Comparison of ENCODE assay signal across 10 cellular contexts in the genomic region with DNA sequence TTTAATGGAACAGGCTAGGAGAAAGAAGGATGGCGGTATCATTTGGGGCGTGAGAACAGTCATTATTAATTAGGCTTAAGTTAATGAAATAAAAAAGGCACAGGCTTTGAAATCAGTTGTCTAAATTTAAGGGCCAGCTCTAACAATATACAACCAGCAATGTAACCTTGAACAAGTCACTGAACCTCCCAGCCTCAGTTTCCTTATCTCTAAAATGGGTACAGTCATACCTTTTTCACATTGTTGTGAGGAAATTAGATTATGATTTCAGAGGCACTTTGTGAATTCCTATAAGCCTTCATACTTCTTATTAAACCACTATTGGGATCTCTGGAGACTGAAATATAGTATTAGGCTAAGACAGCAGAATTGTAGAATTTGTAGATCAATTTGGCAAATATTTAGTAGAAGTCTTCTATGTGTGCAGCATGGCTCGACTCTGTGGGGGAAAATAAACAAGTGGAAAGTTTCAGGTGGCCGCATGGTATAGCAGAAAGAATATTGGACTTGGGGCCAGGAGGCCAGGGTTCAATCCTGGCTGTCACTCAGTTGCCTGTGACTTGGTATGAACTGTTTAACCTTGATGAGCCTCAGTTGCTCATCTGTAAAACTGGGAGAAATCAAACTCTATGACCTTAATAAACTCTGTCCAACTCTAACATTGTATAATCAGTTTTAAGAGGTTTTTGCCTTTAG.
DNase-seq lines count a peak whose midpoint lies in the region; ATAC-seq lines count a peak whose summit lies in the region.
"Had no signal": no experiment of that assay in that cellular context is flagged by ENCODE, and none has a peak within 500 bp of the region (broad histone marks: within the 10 kb centered on the region; RNA-seq: fewer than 3 reads in every experiment).

No MANE protein-coding gene starts in this region.

- H3K9me3 Mint-ChIP-seq in activated CD4-positive, alpha-beta T cell treated with anti-CD3 and anti-CD28 coated beads, Interleukin-2, amount 10 ng/mL, durations not matched to agents 24 days and 14 days: peaks cover 7% of the 10 kb centered on the region
- H3K9me3 Mint-ChIP-seq in activated CD8-positive, alpha-beta T cell treated with anti-CD3 and anti-CD28 coated beads, Interleukin-2, amount 10 ng/mL, durations not matched to agents 7 days and 5 days (ENCODE audit: insufficient read depth): no peaks in the 10 kb centered on the region

- peak overlapping the region; percentile 95 for H3K27ac Mint-ChIP-seq in activated CD4-positive, alpha-beta T cell treated with anti-CD3 and anti-CD28 coated beads, Interleukin-2, amount 10 ng/mL, durations not matched to agents 24 days and 14 days
- peak overlapping the region; percentile 73 for H3K27ac Mint-ChIP-seq in activated CD8-positive, alpha-beta T cell treated with anti-CD3 and anti-CD28 coated beads, Interleukin-2, amount 10 ng/mL, durations not matched to agents 7 days and 5 days

- no peak overlapping the region for H3K9ac ChIP-seq in subcutaneous abdominal adipose tissue (ENCODE audit: low read length in 5 of 5)

- H3K27ac ChIP-seq in subcutaneous abdominal adipose tissue (ENCODE audit: low read depth, low read length): peak overlapping the region; percentile 14

- H3K36me3 ChIP-seq in subcutaneous abdominal adipose tissue (ENCODE audit: control insufficient read depth in 5 of 5, insufficient read depth in 5 of 5, low read length in 5 of 5): peaks cover 0 to 3% (median 0%) of the 10 kb centered on the region in 5 donors

- H3K4me1 Mint-ChIP-seq in activated CD4-positive, alpha-beta T cell treated with anti-CD3 and anti-CD28 coated beads, Interleukin-2, amount 10 ng/mL, durations not matched to agents 24 days and 14 days: peaks cover 87% of the 10 kb centered on the region
- H3K4me1 Mint-ChIP-seq in activated CD8-positive, alpha-beta T cell treated with anti-CD3 and anti-CD28 coated beads, Interleukin-2, amount 10 ng/mL, durations not matched to agents 7 days and 5 days (ENCODE audit: low read depth): peaks cover 64% of the 10 kb centered on the region

- peaks cover 5 to 56% (median 46%) of the 10 kb centered on the region in 5 donors for H3K4me1 ChIP-seq in subcutaneous abdominal adipose tissue (ENCODE audit: control insufficient read depth in 5 of 5, insufficient read depth in 5 of 5, low read length in 5 of 5)

- no peaks in the 10 kb centered on the region for H3K27me3 Mint-ChIP-seq in activated CD4-positive, alpha-beta T cell treated with anti-CD3 and anti-CD28 coated beads, Interleukin-2, amount 10 ng/mL, durations not matched to agents 24 days and 14 days
- H3K27me3 Mint-ChIP-seq in activated CD8-positive, alpha-beta T cell treated with anti-CD3 and anti-CD28 coated beads, Interleukin-2, amount 10 ng/mL, durations not matched to agents 7 days and 5 days (ENCODE audit: low read depth): no peaks in the 10 kb centered on the region

- H3K9me3 ChIP-seq in subcutaneous abdominal adipose tissue (ENCODE audit: control insufficient read depth in 5 of 5, low read length in 5 of 5): no peaks in the 10 kb centered on the region

- DNase-seq in activated CD4-positive, alpha-beta T cell treated with anti-CD3 and anti-CD28 coated beads, Interleukin-2, amount 10 ng/mL, durations not matched to agents 24 days and 14 days: no peak
- DNase-seq in activated CD4-positive, alpha-beta T cell treated with anti-CD3 and anti-CD28 coated beads, Interleukin-2, amount 50 U/mL, for 4 hours: no peak
- DNase-seq in activated CD8-positive, alpha-beta T cell treated with anti-CD3 and anti-CD28 coated beads, Interleukin-2, amount 10 ng/mL, durations not matched to agents 7 days and 5 days: no peak
- DNase-seq in left lobe of liver (ENCODE audit: low spot score): no peak
- DNase-seq in NCI-H2171 treated with DMSO at 0.1 percent for 48 hours (lab: John Stamatoyannopoulos, UW): no peak
- no peak for DNase-seq in T1000 (lab: John Stamatoyannopoulos, UW)
- no peak for DNase-seq in NCI-H1417 (lab: John Stamatoyannopoulos, UW)
- DNase-seq: activated CD4-positive, CD25-positive, alpha-beta regulatory T cell treated with anti-CD3 and anti-CD28 coated beads, Interleukin-2, amount 50 U/mL, for 72 hours; H7 had no signal

- CTCF ChIA-PET in activated CD8-positive, alpha-beta T cell treated with anti-CD3 and anti-CD28 coated beads, Interleukin-2, amount 10 ng/mL, durations not matched to agents 7 days and 5 days (lab: Charles Lee): interaction anchor here (0.6 to 1.3 kb wide), 2 partner anchors 110 to 242 kb away, joined by 3 read pairs; no protein-coding TSS in a partner anchor

- intact Hi-C loops in activated CD4-positive, alpha-beta T cell treated with anti-CD3 and anti-CD28 coated beads, Interleukin-2, amount 10 ng/mL, durations not matched to agents 24 days and 14 days (cut with micrococcal nuclease): no loop called here

- peaks cover 72% of the 10 kb centered on the region for H3K36me3 Mint-ChIP-seq in activated CD4-positive, alpha-beta T cell treated with anti-CD3 and anti-CD28 coated beads, Interleukin-2, amount 10 ng/mL, durations not matched to agents 24 days and 14 days (ENCODE audit: low read depth)
- H3K36me3 Mint-ChIP-seq in activated CD8-positive, alpha-beta T cell treated with anti-CD3 and anti-CD28 coated beads, Interleukin-2, amount 10 ng/mL, durations not matched to agents 7 days and 5 days (ENCODE audit: low read depth): peaks cover 19% of the 10 kb centered on the region

- H3K4me3 ChIP-seq in subcutaneous abdominal adipose tissue (ENCODE audit: low read depth in 1 of 5, low read length in 5 of 5): no peak overlapping the region

- POLR2A ChIA-PET in activated CD8-positive, alpha-beta T cell treated with anti-CD3 and anti-CD28 coated beads, Interleukin-2, amount 10 ng/mL, durations not matched to agents 7 days and 5 days (lab: Charles Lee): no interaction called here

- ATAC-seq in activated CD8-positive, alpha-beta T cell treated with anti-CD3 and anti-CD28 coated beads, Interleukin-2, amount 10 ng/mL, durations not matched to agents 7 days and 5 days: no peak
- ATAC-seq in left lobe of liver: peak; percentile 19

- peak overlapping the region; percentile 69 for H3K4me3 Mint-ChIP-seq in activated CD4-positive, alpha-beta T cell treated with anti-CD3 and anti-CD28 coated beads, Interleukin-2, amount 10 ng/mL, durations not matched to agents 24 days and 14 days
- no peak overlapping the region for H3K4me3 Mint-ChIP-seq in activated CD8-positive, alpha-beta T cell treated with anti-CD3 and anti-CD28 coated beads, Interleukin-2, amount 10 ng/mL, durations not matched to agents 7 days and 5 days

- no peaks in the 10 kb centered on the region for H3K27me3 ChIP-seq in subcutaneous abdominal adipose tissue (ENCODE audit: control insufficient read depth in 5 of 5, insufficient read depth in 4 of 5, low read length in 5 of 5)
